ENCODE assay signal across 25 cellular contexts in genomic region chr4:13047591-13047990, GRCh38.
"Had no signal": no experiment of that assay in that cellular context is flagged by ENCODE, and none has a peak within 500 bp of the region (broad histone marks: within the 10 kb centered on the region; RNA-seq: fewer than 3 reads in every experiment).

No MANE protein-coding gene starts in this region.

- H3K36me3 ChIP-seq: neural progenitor cell, ovary, right lobe of liver, sigmoid colon, stomach, thoracic aorta, thyroid gland, tibial nerve, upper lobe of left lung, vagina had no signal

- DNase-seq: occipital lobe; ovary; posterior cingulate gyrus; psoas muscle; right cardiac atrium; right lobe of liver; sigmoid colon; small intestine; stimulated activated CD4-positive, alpha-beta T cell treated with anti-CD3 and anti-CD28 coated beads, Interleukin-15, amount 100 ng/mL, for 24 hours; stimulated activated CD4-positive, alpha-beta T cell treated with anti-CD3 and anti-CD28 coated beads, Interleukin-2, amount 100 ng/mL, for 24 hours; stimulated activated CD4-positive, alpha-beta T cell treated with anti-CD3 and anti-CD28 coated beads, Interleukin-2, amount 100 ng/mL, for 48 hours; stimulated activated CD4-positive, alpha-beta T cell treated with anti-CD3 and anti-CD28 coated beads, Interleukin-4, amount 100 ng/mL, for 24 hours; stimulated activated naive B cell treated with anti-CD40 and anti-IgM and Interleukin-4, amounts not matched to agents 10 μg/mL and 1 μg/mL and 100 μg/mL, for 72 hours; stimulated activated naive CD4-positive, alpha-beta T cell treated with Interleukin-2 at 50 U/mL for 16 hours; stomach; thyroid gland; trophoblast cell; upper lobe of left lung had no signal

- FAIRE-seq: small intestine, urothelium cell line had no signal

- H3K27me3 ChIP-seq: neural progenitor cell, ovary, right lobe of liver, sigmoid colon, stomach, thyroid gland, tibial nerve, upper lobe of left lung, vagina had no signal

- H3K9me3 ChIP-seq: ovary, psoas muscle, right lobe of liver, sigmoid colon, thoracic aorta, thyroid gland, vagina had no signal

- H3K4me2 ChIP-seq: neural progenitor cell had no signal

- H3K79me2 ChIP-seq: parathyroid adenoma had no signal

- H3K4me3 ChIP-seq: neural progenitor cell, ovary, psoas muscle, right lobe of liver, sigmoid colon, stomach, thoracic aorta, thyroid gland, tibial nerve, upper lobe of left lung, vagina had no signal

- H3K9ac ChIP-seq: neural progenitor cell, parathyroid adenoma had no signal

- ATAC-seq: psoas muscle; right cardiac atrium; right lobe of liver; stimulated activated effector memory CD8-positive, alpha-beta T cell treated with anti-CD3 and anti-CD28 coated beads, Interleukin-12 subunit alpha, Interleukin-12 subunit beta, amount 100 ng/mL, for 72 hours; stimulated activated naive B cell treated with anti-CD40 and anti-IgM and Interleukin-4, amounts not matched to agents 10 μg/mL and 1 μg/mL and 100 μg/mL, for 72 hours had no signal

- H2AFZ ChIP-seq: neural progenitor cell, parathyroid adenoma had no signal

- H3K4me1 ChIP-seq: neural progenitor cell, parathyroid adenoma, psoas muscle, right lobe of liver, sigmoid colon, stomach, thyroid gland, tibial nerve, upper lobe of left lung, vagina had no signal

- H3K27ac ChIP-seq: neural progenitor cell, ovary, parathyroid adenoma, psoas muscle, right lobe of liver, sigmoid colon, stomach, thoracic aorta, thyroid gland, tibial nerve, upper lobe of left lung, vagina had no signal
